21 cellular contexts compared by ENCODE assay signal in the genomic region with DNA sequence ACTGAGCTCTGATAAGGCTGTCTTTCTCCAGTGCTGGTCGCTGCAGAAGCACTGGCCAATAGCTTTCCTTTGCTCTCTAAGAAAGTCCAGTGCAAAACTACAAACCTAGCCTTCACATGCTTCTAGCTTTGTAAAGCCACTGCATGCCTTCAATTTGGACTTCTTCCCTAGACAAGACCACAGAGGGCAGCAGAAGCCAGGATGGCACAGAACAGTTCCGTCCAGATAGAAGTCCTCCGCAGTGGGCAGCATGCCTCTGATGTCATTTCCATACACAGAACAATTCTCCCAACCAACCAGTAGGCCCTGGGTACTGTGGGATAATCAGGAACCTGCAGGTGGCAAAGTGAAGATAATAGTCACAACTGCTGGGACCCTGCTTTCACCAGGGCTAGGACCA. TPM values are rescaled to one million over a fixed set of nuclear protein-coding genes. Genes with fewer than 3 reads are reported as not detected.
DNase-seq lines count a peak whose midpoint lies in the region; ATAC-seq and TF ChIP-seq lines count a peak whose summit lies in the region.
"Had no signal": no experiment of that assay in that cellular context is flagged by ENCODE, and none has a peak within 500 bp of the region (broad histone marks: within the 10 kb centered on the region; RNA-seq: fewer than 3 reads in every experiment).

No MANE protein-coding gene starts in this region.

- H3K9me3 ChIP-seq in testis = no peaks in the 10 kb centered on the region
- H3K9me3 ChIP-seq: tibial nerve had no signal

- H3K4me3 ChIP-seq in testis = no peak overlapping the region
- H3K4me3 ChIP-seq: tibial nerve had no signal

- DNase-seq in DMS 273 (lab: John Stamatoyannopoulos, UW; ENCODE audit: unreplicated experiment) (peak; percentile 19), DMS 273 treated with DMSO at 0.1 percent for 48 hours (lab: John Stamatoyannopoulos, UW) (no peak), glomerular visceral epithelial cell (ENCODE audit: extremely low spot score) (peak; percentile 44), testis (peak; percentile 74), iPS-NIHi7 (ENCODE audit: extremely low spot score) (no peak), GM20000 (ENCODE audit: low spot score) (no peak)
- DNase-seq: activated CD4-positive, alpha-beta T cell treated with anti-CD3 and anti-CD28 coated beads, Interleukin-2, amount 10 ng/mL, durations not matched to agents 7 days and 5 days; KG1; NCI-H2029 treated with DMSO at 0.1 percent for 48 hours; Right ventricle myocardium superior; stimulated activated naive B cell treated with anti-CD40 and anti-IgM and Interleukin-4, amounts not matched to agents 10 μg/mL and 1 μg/mL and 100 μg/mL, for 72 hours had no signal

- no peak for TF ChIP-seq POLR2A in testis (IDR thresholded peaks at IDR 0.05)

- 61 to 67% methylated on average over 3 of the region's 3 CpGs for WGBS in testis, 2 donors

- ATAC-seq in SK-N-SH treated with all-trans-retinoic acid at 6 μM for 48 hours (peak; percentile 17; the same call in 1 of the 3 replicates), HG03039 (IDR thresholded peaks at IDR 0.05; ENCODE audit: unreplicated experiment) (no peak)
- ATAC-seq: esophagus mucosa; sciatic nerve; stimulated activated naive B cell treated with anti-CD40 and anti-IgM and Interleukin-4, amounts not matched to agents 10 μg/mL and 1 μg/mL and 100 μg/mL, for 72 hours had no signal

- no peak overlapping the region for H3K27ac ChIP-seq in testis
- H3K27ac ChIP-seq: 22Rv1, C4-2B, tibial nerve had no signal

- intact Hi-C loops in testis (cut with DNase I; ENCODE audit: low total_unique reads) = no loop called here

- H3K36me3 ChIP-seq in testis (ENCODE audit: low read depth, missing control alignments) = no peaks in the 10 kb centered on the region
- H3K36me3 ChIP-seq: tibial nerve had no signal

- TF ChIP-seq CTCF in testis (IDR thresholded peaks at IDR 0.05) (peak in 1 of 3 experiments; percentile 13), GM20000 (IDR thresholded peaks at IDR 0.05; ENCODE audit: extremely low read depth, missing control alignments) (no peak)

- H3K4me1 ChIP-seq in testis = no peaks in the 10 kb centered on the region

- no peaks in the 10 kb centered on the region for H3K27me3 ChIP-seq in testis

TF ChIP-seq in SK-N-SH treated with all-trans-retinoic acid at 6 μM for 48 hours, 23 proteins besides CTCF, POLR2A, EP300 and RAD21:
- TF ChIP-seq CREB5 (CRISPR knock-in tag; IDR thresholded peaks at IDR 0.05; ENCODE audit: low read depth) = no peak
- no peak for TF ChIP-seq CSRNP3 (CRISPR knock-in tag; IDR thresholded peaks at IDR 0.05)
- no peak for TF ChIP-seq ZFP3 (CRISPR knock-in tag; IDR thresholded peaks at IDR 0.05)
- no peak for TF ChIP-seq TSHZ2 (CRISPR knock-in tag; IDR thresholded peaks at IDR 0.05)
- TF ChIP-seq CSDC2 (CRISPR knock-in tag; IDR thresholded peaks at IDR 0.05) = no peak
- no peak for TF ChIP-seq ISL1 (CRISPR knock-in tag; IDR thresholded peaks at IDR 0.05)
- TF ChIP-seq, protein P1, sequence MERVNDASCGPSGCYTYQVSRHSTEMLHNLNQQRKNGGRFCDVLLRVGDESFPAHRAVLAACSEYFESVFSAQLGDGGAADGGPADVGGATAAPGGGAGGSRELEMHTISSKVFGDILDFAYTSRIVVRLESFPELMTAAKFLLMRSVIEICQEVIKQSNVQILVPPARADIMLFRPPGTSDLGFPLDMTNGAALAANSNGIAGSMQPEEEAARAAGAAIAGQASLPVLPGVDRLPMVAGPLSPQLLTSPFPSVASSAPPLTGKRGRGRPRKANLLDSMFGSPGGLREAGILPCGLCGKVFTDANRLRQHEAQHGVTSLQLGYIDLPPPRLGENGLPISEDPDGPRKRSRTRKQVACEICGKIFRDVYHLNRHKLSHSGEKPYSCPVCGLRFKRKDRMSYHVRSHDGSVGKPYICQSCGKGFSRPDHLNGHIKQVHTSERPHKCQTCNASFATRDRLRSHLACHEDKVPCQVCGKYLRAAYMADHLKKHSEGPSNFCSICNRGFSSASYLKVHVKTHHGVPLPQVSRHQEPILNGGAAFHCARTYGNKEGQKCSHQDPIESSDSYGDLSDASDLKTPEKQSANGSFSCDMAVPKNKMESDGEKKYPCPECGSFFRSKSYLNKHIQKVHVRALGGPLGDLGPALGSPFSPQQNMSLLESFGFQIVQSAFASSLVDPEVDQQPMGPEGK (CRISPR knock-in tag; IDR thresholded peaks at IDR 0.05; ENCODE audit: borderline replicate concordance) = no peak
- TF ChIP-seq ARNTL (CRISPR knock-in tag; IDR thresholded peaks at IDR 0.05; ENCODE audit: borderline replicate concordance, low read depth) = no peak

RNA-seq across cellular contexts. Expression of gene ST6GAL2, which starts 3.3 kb away (rescaled TPM):
- total RNA-seq in testis = 10 to 100 TPM; 83.8 to 95.6 TPM
- 14.3 TPM for polyA plus RNA-seq in testis (ENCODE audit: insufficient read depth, low read depth, low replicate concordance)
- total RNA-seq: activated CD4-positive, alpha-beta T cell treated with anti-CD3 and anti-CD28 coated beads, Interleukin-2, amount 10 ng/mL, durations not matched to agents 7 days and 5 days; activated T-helper 2 cell treated with anti-CD3 and anti-CD28 coated beads, Interferon-gamma antibody, Interleukin-2, Interleukin-4, amounts not matched to agents 10 μg/mL and 5 μg/mL and 100 μg/mL, durations not matched to agents 14 hours and 24 hours and 36 hours; NCI-H460; Right ventricle myocardium superior; sciatic nerve; T-helper 1 cell treated with Interleukin-12 subunit alpha and Interleukin-12 subunit beta and Interleukin-4 antibody, amounts not matched to agents 30 ng/mL and 1 ng/mL, for 36 hours; tibial nerve had no signal

Comparison
In these comparisons a context has a peak if more than half of its experiments do, and no peak if none do; other contexts are left out.
1. DNase-seq: peak in DMS 273 (single experiment), glomerular visceral epithelial cell (single experiment) and testis (single experiment); none in DMS 273 treated with DMSO at 0.1 percent for 48 hours (single experiment), iPS-NIHi7 (single experiment) and GM20000 (single experiment).